Comparison of ENCODE assay signal across 8 cellular contexts in genomic region chr12:101773560-101774206, GRCh38. TPM values are rescaled to one million over a fixed set of nuclear protein-coding genes. Genes with fewer than 3 reads are reported as not detected.
A peak's percentile ranks its signal among the peaks of the same experiment; 100 is the strongest.
DNase-seq lines count a peak whose midpoint lies in the region; ATAC-seq and TF ChIP-seq lines count a peak whose summit lies in the region.

No MANE protein-coding gene starts in this region.

- intact Hi-C loops in left ventricle myocardium superior (cut with micrococcal nuclease) = loop anchor here (5.0 kb wide), 1 partner anchor 59 kb away; the partner anchor contains the start of gene GNPTAB

- no peak overlapping the region for H3K27ac ChIP-seq in HEK293 (ENCODE audit: extremely low read depth, low read depth, low read length)

- ATAC-seq in left ventricle myocardium superior = peak; percentile 73
- no peak for ATAC-seq in HG03457 (IDR thresholded peaks at IDR 0.05; ENCODE audit: unreplicated experiment)

- H3K9ac ChIP-seq in adipocyte (ENCODE audit: low read length) = no peak overlapping the region

- H3K9me3 ChIP-seq in HEK293 (ENCODE audit: control insufficient read depth, insufficient read depth, low read depth, low read length) (no peaks in the 10 kb centered on the region), adipocyte (ENCODE audit: control insufficient read depth, low read length) (no peaks in the 10 kb centered on the region)

- peak; percentile 69 for TF ChIP-seq CTCF in HEK293 (tag by site-specific recombination; IDR thresholded peaks at IDR 0.05)
- peak; percentile 85 for TF ChIP-seq CTCF in retinal pigment epithelial cell (conservative IDR thresholded peaks at IDR 0.05; ENCODE audit: low read depth, low read length)

- H3K36me3 ChIP-seq in HEK293 (ENCODE audit: control insufficient read depth in 2 of 2, insufficient read depth in 1 of 2, low read length in 2 of 2) (peaks cover 4 to 13% of the 10 kb centered on the region in 2 experiments; a peak in 1 of 3 replicates), adipocyte (ENCODE audit: control insufficient read depth, insufficient read depth, low read length, severe bottlenecking) (peaks cover 15% of the 10 kb centered on the region)

- H3K27me3 ChIP-seq in adipocyte (replicated peaks; ENCODE audit: control insufficient read depth, insufficient read depth, low read length) = no peaks in the 10 kb centered on the region

- CTCF ChIA-PET in HEK293 (lab: Yijun Ruan, JAX) = interaction anchor here (0.6 to 2.7 kb wide), 30 partner anchors 8 to 1038 kb away, joined by 3 to 50 read pairs (median 4); partner anchors contain the start of gene GNPTAB

- no peaks in the 10 kb centered on the region for H3K4me1 ChIP-seq in HEK293 (ENCODE audit: control insufficient read depth, insufficient read depth, low read length)
- no peaks in the 10 kb centered on the region for H3K4me1 ChIP-seq in adipocyte (ENCODE audit: control insufficient read depth, insufficient read depth, low read length)

- DNase-seq in GF-D8 (lab: John Stamatoyannopoulos, UW) = peak; percentile 72
- peak; percentile 35 for DNase-seq in NCI-H1105 (lab: John Stamatoyannopoulos, UW)
- peak; percentile 51 for DNase-seq in T follicular helper cell (ENCODE audit: low read depth)
- peak; percentile 86 for DNase-seq in adipocyte (ENCODE audit: low read depth)
- DNase-seq in left ventricle myocardium superior = peak; percentile 54
- DNase-seq in retinal pigment epithelial cell (ENCODE audit: low read depth) = peak; percentile 14

- no peak overlapping the region for H3K4me3 ChIP-seq in HEK293 (ENCODE audit: low read depth, low read length)
- no peak overlapping the region for H3K4me3 ChIP-seq in adipocyte (ENCODE audit: low read length)
- no peak overlapping the region for H3K4me3 ChIP-seq in retinal pigment epithelial cell (ENCODE audit: low read length)

- POLR2A ChIA-PET in HEK293 (lab: Yijun Ruan, JAX) = no interaction called here

TF ChIP-seq in HEK293, 187 proteins besides CTCF, POLR2A, EP300 and RAD21:
- TF ChIP-seq ZNF654 (tag by site-specific recombination; IDR thresholded peaks at IDR 0.05; ENCODE audit: low read depth) = peak; percentile 96
- TF ChIP-seq ZNF645 (tag by site-specific recombination; IDR thresholded peaks at IDR 0.05) = no peak
- no peak for TF ChIP-seq ZSCAN23 (tag by site-specific recombination; IDR thresholded peaks at IDR 0.05)
- TF ChIP-seq ZNF202 (tag by site-specific recombination; IDR thresholded peaks at IDR 0.05; ENCODE audit: borderline replicate concordance) = no peak
- no peak for TF ChIP-seq ZNF140 (tag by site-specific recombination; IDR thresholded peaks at IDR 0.05)
- no peak for TF ChIP-seq ZNF658 (tag by site-specific recombination; IDR thresholded peaks at IDR 0.05)
- no peak for TF ChIP-seq SETDB1 (IDR thresholded peaks at IDR 0.05; ENCODE audit: insufficient read length, low read length)
- TF ChIP-seq ZNF660 (tag by site-specific recombination; IDR thresholded peaks at IDR 0.05) = 0 out of 2 replicates have a peak, but pooled peaks have one; percentile 30
- TF ChIP-seq SALL2 (tag by site-specific recombination; IDR thresholded peaks at IDR 0.05; ENCODE audit: borderline replicate concordance) = no peak
- no peak for TF ChIP-seq ZBTB26 (tag by site-specific recombination; optimal IDR thresholded peaks at IDR 0.05)
- peak; percentile 60 for TF ChIP-seq SCRT2 (tag by site-specific recombination; IDR thresholded peaks at IDR 0.05)
- TF ChIP-seq ZNF184 (tag by site-specific recombination; IDR thresholded peaks at IDR 0.05) = no peak
- TF ChIP-seq ZNF639 (tag by site-specific recombination; IDR thresholded peaks at IDR 0.05) = no peak
- TF ChIP-seq ZNF629 (tag by site-specific recombination; IDR thresholded peaks at IDR 0.05) = no peak
- no peak for TF ChIP-seq SP7 (tag by site-specific recombination; IDR thresholded peaks at IDR 0.05)
- no peak for TF ChIP-seq SCRT1 (tag by site-specific recombination; IDR thresholded peaks at IDR 0.05; ENCODE audit: borderline replicate concordance)
- TF ChIP-seq ZNF580 (tag by site-specific recombination; IDR thresholded peaks at IDR 0.05) = no peak
- no peak for TF ChIP-seq ZNF555 (tag by site-specific recombination; conservative IDR thresholded peaks at IDR 0.05)
- TF ChIP-seq ZNF239 (tag by site-specific recombination; IDR thresholded peaks at IDR 0.05) = no peak
- TF ChIP-seq ZNF211 (tag by site-specific recombination; IDR thresholded peaks at IDR 0.05; ENCODE audit: low read depth) = no peak
- TF ChIP-seq ZNF175 (tag by site-specific recombination; IDR thresholded peaks at IDR 0.05) = no peak
- TF ChIP-seq ATF2 (tag by site-specific recombination; IDR thresholded peaks at IDR 0.05; ENCODE audit: low read depth) = no peak
- TF ChIP-seq ZNF2 (tag by site-specific recombination; IDR thresholded peaks at IDR 0.05) = 0 out of 2 replicates have a peak, but pooled peaks have one; percentile 23
- TF ChIP-seq ZNF488 (tag by site-specific recombination; IDR thresholded peaks at IDR 0.05) = no peak
- no peak for TF ChIP-seq ZNF24 (tag by site-specific recombination; IDR thresholded peaks at IDR 0.05)

RNA-seq across cellular contexts. Expression of gene SYCP3, which starts 34.4 kb away (rescaled TPM):
- total RNA-seq in left ventricle myocardium superior = not detected

RNA-seq across cellular contexts. Expression of gene GNPTAB, which starts 57.1 kb away (rescaled TPM):
- total RNA-seq in left ventricle myocardium superior = 47.8 TPM

Comparison
In these comparisons a context has a peak if more than half of its experiments do, and no peak if none do; other contexts are left out.
1. DNase-seq: peak in every context shown above with its lines; median percentile 86 in adipocyte; 72 in GF-D8; 54 in left ventricle myocardium superior; 51 in T follicular helper cell; 35 in NCI-H1105; 14 in retinal pigment epithelial cell.